Comparison of ENCODE assay signal across 8 cellular contexts in genomic region chrX:154409222-154409871, GRCh38. TPM values are rescaled to one million over a fixed set of nuclear protein-coding genes. Genes with fewer than 3 reads are reported as not detected.
DNase-seq lines count a peak whose midpoint lies in the region; ATAC-seq and TF ChIP-seq lines count a peak whose summit lies in the region.

Gene DNASE1L1, minus strand, starts transcription at chrX:154409254. Its CDS starts 3,686 bp downstream, at chrX:154405568.

- peak within 1 kb of the TSS; percentile 22 for H3K4me3 Mint-ChIP-seq in Caco-2 (ENCODE audit: unreplicated experiment)

- peaks cover 5% of the 10 kb centered on the region; the same call in 1 of the 2 replicates for H3K4me1 ChIP-seq in Caco-2
- H3K4me1 ChIP-seq in ectodermal cell (ENCODE audit: control insufficient read depth, insufficient read depth, low read length), result peaks cover 4% of the 10 kb centered on the region
- peaks cover 0 to 26% (median 0%) of the 10 kb centered on the region in 4 donors for H3K4me1 ChIP-seq in tibial nerve

- ATAC-seq in HG02938 (IDR thresholded peaks at IDR 0.05; ENCODE audit: unreplicated experiment), result no peak

- DNase-seq in Caco-2, result peak; percentile 79 to 87
- peak; percentile 92 for DNase-seq in H7
- DNase-seq in SKM-1 treated with dmso at 0.1 percent for 144 hours (lab: John Stamatoyannopoulos, UW; ENCODE audit: unreplicated experiment), result peak; percentile 62
- peak; percentile 82 to 92 for DNase-seq in lung microvascular endothelial cell (ENCODE audit: low read depth in 2 of 2)
- DNase-seq in tibial nerve (ENCODE audit: low spot score in 2 of 2), result peak; percentile 52 to 53
- DNase-seq in activated effector memory CD4-positive, alpha-beta T cell treated with Interleukin-2 at 50 U/mL for 16 hours, result no peak

- intact Hi-C loops in Caco-2 (cut with micrococcal nuclease; ENCODE audit: unreplicated experiment), result no loop called here

- CTCF ChIA-PET in Caco-2 (lab: Charles Lee), result interaction anchor here (0.8 kb wide), 1 partner anchor 81 kb away, joined by 4 read pairs; the partner anchor contains the start of gene SLC10A3

- H3K27ac ChIP-seq in ectodermal cell (ENCODE audit: insufficient read depth, low read depth, low read length, poor library complexity, severe bottlenecking) (no peak within 1 kb of the TSS), tibial nerve (peak within 1 kb of the TSS in 3 of 4 donors; percentile 71 to 89 (median 87))

- no TSS peak for BruUV-seq in Caco-2 (replicated peaks; lab: Mats Ljungman, UMichigan)

- no peak within 1 kb of the TSS for H3K27ac Mint-ChIP-seq in Caco-2 (ENCODE audit: unreplicated experiment)

- H3K4me1 Mint-ChIP-seq in Caco-2 (ENCODE audit: low read depth, unreplicated experiment), result peaks cover 7% of the 10 kb centered on the region

- POLR2A ChIA-PET in Caco-2 (lab: Charles Lee), result interaction anchor here (1.1 kb wide), 1 partner anchor 12 kb away, joined by 3 read pairs; no protein-coding TSS in a partner anchor

- peaks cover 5% of the 10 kb centered on the region for H3K36me3 Mint-ChIP-seq in Caco-2 (ENCODE audit: insufficient read depth, unreplicated experiment)

- peak in 1 of 2 donors; percentile 37 for TF ChIP-seq POLR2A in tibial nerve (IDR thresholded peaks at IDR 0.05)

- H3K4me3 ChIP-seq in Caco-2 (ENCODE audit: low read depth, low read length) (peak within 1 kb of the TSS; percentile 22), H7 (ENCODE audit: insufficient read depth, low read depth, low read length) (peak within 1 kb of the TSS; percentile 31), ectodermal cell (ENCODE audit: insufficient read depth, low read depth, low read length) (peak within 1 kb of the TSS; percentile 13), tibial nerve (peak within 1 kb of the TSS in 3 of 4 donors; percentile 21 to 46 (median 23))

- H3K9me3 ChIP-seq in Caco-2 (no peaks in the 10 kb centered on the region), ectodermal cell (ENCODE audit: control insufficient read depth, low read length) (no peaks in the 10 kb centered on the region), tibial nerve (no peaks in the 10 kb centered on the region)

- 16 to 18% methylated on average over 26 of the region's 26 CpGs for WGBS in ectodermal cell, 2 experiments
- WGBS in tibial nerve, 2 donors, result 47 to 54% methylated on average over 3 to 24 of the region's 26 CpGs

- peak in 1 of 2 donors; percentile 58 for TF ChIP-seq EP300 in tibial nerve (IDR thresholded peaks at IDR 0.05)

- no peaks in the 10 kb centered on the region for H3K36me3 ChIP-seq in Caco-2 (ENCODE audit: control insufficient read depth, insufficient read depth, low read length)
- no peaks in the 10 kb centered on the region; the same call in 1 of the 2 replicates for H3K36me3 ChIP-seq in H7 (replicated peaks; ENCODE audit: control insufficient read depth, insufficient read depth, low read length)
- H3K36me3 ChIP-seq in ectodermal cell (ENCODE audit: control insufficient read depth, insufficient read depth, low read length), result no peaks in the 10 kb centered on the region
- H3K36me3 ChIP-seq in tibial nerve, result peaks cover 0 to 9% (median 0%) of the 10 kb centered on the region in 3 donors

- H3K27me3 Mint-ChIP-seq in Caco-2 (ENCODE audit: insufficient read depth, unreplicated experiment), result no peaks in the 10 kb centered on the region

- no peaks in the 10 kb centered on the region for H3K9me3 Mint-ChIP-seq in Caco-2 (ENCODE audit: unreplicated experiment)

- H3K27me3 ChIP-seq in Caco-2 (replicated peaks; ENCODE audit: control insufficient read depth, insufficient read depth, low read length), result no peaks in the 10 kb centered on the region
- no peaks in the 10 kb centered on the region for H3K27me3 ChIP-seq in H7 (ENCODE audit: control insufficient read depth, insufficient read depth, low read length)
- H3K27me3 ChIP-seq in ectodermal cell (ENCODE audit: control insufficient read depth, insufficient read depth, low read length, poor library complexity, severe bottlenecking), result no peaks in the 10 kb centered on the region
- no peaks in the 10 kb centered on the region for H3K27me3 ChIP-seq in tibial nerve

- TF ChIP-seq CTCF in Caco-2 (IDR thresholded peaks at IDR 0.05; ENCODE audit: insufficient read depth in 1 of 2, low read depth in 1 of 2, low read length in 1 of 2, severe bottlenecking in 1 of 2, unreplicated experiment in 1 of 2) (no peak), tibial nerve (IDR thresholded peaks at IDR 0.05) (no peak)

RNA-seq across cellular contexts. Expression of gene DNASE1L1, which starts in this region (rescaled TPM):
- total RNA-seq in Caco-2 (2022), result 8.8 and 9.7 TPM in 2 replicates
- 24.8 and 26.6 TPM in 2 replicates for total RNA-seq in H7 (2014; rRNA removed; shearing (Covaris generic))
- 17.5 TPM for polyA plus RNA-seq in ectodermal cell (2013, experiment 1 of 4)
- polyA plus RNA-seq in ectodermal cell (2013, experiment 2 of 4), result 16.1 TPM
- 14.3 TPM for polyA plus RNA-seq in ectodermal cell (2013, experiment 3 of 4)
- 15.1 TPM for polyA plus RNA-seq in ectodermal cell (2013, experiment 4 of 4)
- 79.1 and 86.3 TPM in 2 replicates for total RNA-seq in lung microvascular endothelial cell
- 10 to 100 TPM; 21.4 to 36.0 (median 28.6) TPM for total RNA-seq in tibial nerve
